ENCODE assay signal across 30 cellular contexts in genomic region chr1:193774536-193775323, GRCh38.
"Had no signal": no experiment of that assay in that cellular context is flagged by ENCODE, and none has a peak within 500 bp of the region (broad histone marks: within the 10 kb centered on the region; RNA-seq: fewer than 3 reads in every experiment).

No MANE protein-coding gene starts in this region.

- H3K4me3 ChIP-seq: SJSA1 had no signal

- H3K9me3 ChIP-seq: SJSA1, SK-N-SH had no signal

- ATAC-seq: activated CD4-positive, alpha-beta T cell treated with anti-CD3 and anti-CD28 coated beads for 36 hours; activated CD4-positive, CD25-positive, alpha-beta regulatory T cell treated with anti-CD3 and anti-CD28 coated beads, Interleukin-2, amount 50 U/mL, for 24 hours; activated CD8-positive, alpha-beta memory T cell treated with anti-CD3 and anti-CD28 coated beads, Interleukin-2, amount 10 ng/mL, durations not matched to agents 7 days and 5 days; activated naive CD8-positive, alpha-beta T cell treated with anti-CD3 and anti-CD28 coated beads, Interleukin-2, amount 50 U/mL, for 24 hours; Panc1; WTC11 had no signal

- H3K4me1 ChIP-seq: SJSA1 had no signal

- H3K36me3 ChIP-seq: SJSA1 had no signal

- DNase-seq: activated CD4-positive, alpha-beta T cell treated with anti-CD3 and anti-CD28 coated beads for 36 hours; activated CD4-positive, alpha-beta T cell treated with anti-CD3 and anti-CD28 coated beads, Interleukin-2, amount 10 ng/mL, durations not matched to agents 7 days and 5 days; activated CD4-positive, alpha-beta T cell treated with anti-CD3 and anti-CD28 coated beads, Interleukin-2, amount 50 U/mL, for 48 hours; activated CD8-positive, alpha-beta memory T cell treated with anti-CD3 and anti-CD28 coated beads for 24 hours; activated CD8-positive, alpha-beta memory T cell treated with anti-CD3 and anti-CD28 coated beads, Interleukin-2, amount 10 ng/mL, durations not matched to agents 7 days and 5 days; activated CD8-positive, alpha-beta memory T cell treated with anti-CD3 and anti-CD28 coated beads, Interleukin-2, amount 50 U/mL, for 48 hours; activated effector memory CD4-positive, alpha-beta T cell treated with Interleukin-2 at 50 U/mL for 16 hours; activated naive CD4-positive, alpha-beta T cell treated with anti-CD3 and anti-CD28 coated beads, Interleukin-2, amount 10 ng/mL, durations not matched to agents 7 days and 5 days; activated naive CD8-positive, alpha-beta T cell treated with anti-CD3 and anti-CD28 coated beads, Interleukin-2, amount 50 U/mL, for 24 hours; activated T-cell treated with anti-CD3 and anti-CD28 coated beads, Interleukin-2, amount 50 U/mL, for 48 hours; anterior cingulate cortex; caudate nucleus; cerebellar nuclear complex; MM.1S; MV-4-11; NCI-H1092; NCI-H1436 treated with DMSO at 0.1 percent for 48 hours; NCI-H1694 treated with DMSO at 0.1 percent for 48 hours; NCI-H2029; NCI-H446; NCI-H510A treated with DMSO at 0.1 percent for 48 hours; NCI-H526 treated with DMSO at 0.1 percent for 48 hours; RPMI8226; SHP77 treated with DMSO at 0.1 percent for 48 hours; SK-N-SH had no signal

- H3K4me2 ChIP-seq: SK-N-SH had no signal

- H3K27ac ChIP-seq: SJSA1 had no signal

- FAIRE-seq: bronchial epithelial cell had no signal
